In genomic region chr3:30804983-30805382, GRCh38 we compare ENCODE assay signal across 18 cellular contexts.
DNase-seq lines count a peak whose midpoint lies in the region; TF ChIP-seq lines count a peak whose summit lies in the region.
"Had no signal": no experiment of that assay in that cellular context is flagged by ENCODE, and none has a peak within 500 bp of the region (broad histone marks: within the 10 kb centered on the region; RNA-seq: fewer than 3 reads in every experiment).

No MANE protein-coding gene starts in this region.

- in situ Hi-C loops in GM13977 (cut with MboI; ENCODE audit: low pct_unique_long_range_greater_than_20kb, low sequenced_read_pairs, unreplicated experiment), result no loop called here

- DNase-seq in SIG-M5 treated with dmso at 0.1 percent for 504 hours (lab: John Stamatoyannopoulos, UW; ENCODE audit: unreplicated experiment), result peak; percentile 22
- no peak for DNase-seq in SIG-M5 (lab: John Stamatoyannopoulos, UW)
- DNase-seq in NOMO-1 treated with dmso at 0.1 percent for 144 hours (lab: John Stamatoyannopoulos, UW; ENCODE audit: unreplicated experiment), result peak; percentile 55
- DNase-seq in fibroblast of the aortic adventitia (ENCODE audit: low read depth), result peak; percentile 4
- no peak for DNase-seq in effector CD4-positive, alpha-beta T cell
- DNase-seq in GM13977 (ENCODE audit: low spot score), result no peak
- no peak for DNase-seq in GM03348 (ENCODE audit: low spot score)
- DNase-seq: Calu3, DMS153, DND-41, GM23248, H7, NCI-H2029 treated with DMSO at 0.1 percent for 48 hours, NCI-H2227 treated with DMSO at 0.1 percent for 48 hours, NCI-H526 treated with DMSO at 0.1 percent for 48 hours, PC-9, Right ventricle myocardium superior, RPMI8226 had no signal

- no peak overlapping the region for H3K4me3 ChIP-seq in fibroblast of the aortic adventitia (ENCODE audit: low read depth, low read length)
- H3K4me3 ChIP-seq: GM23248, PC-9 had no signal

- TF ChIP-seq CTCF in fibroblast of the aortic adventitia (IDR thresholded peaks at IDR 0.05; ENCODE audit: insufficient read depth, low read length) (no peak), GM13977 (IDR thresholded peaks at IDR 0.05; ENCODE audit: extremely low read depth, insufficient read depth, missing control alignments) (no peak)

Comparison
In these comparisons a context has a peak if more than half of its experiments do, and no peak if none do; other contexts are left out.
1. DNase-seq: peak in SIG-M5 treated with dmso at 0.1 percent for 504 hours (single experiment), NOMO-1 treated with dmso at 0.1 percent for 144 hours (single experiment) and fibroblast of the aortic adventitia (single experiment); none in SIG-M5 (single experiment), effector CD4-positive, alpha-beta T cell (single experiment), GM13977 (single experiment) and GM03348 (single experiment).